ENCODE assay signal across 1 cellular context in genomic region chr11:96330511-96330859, GRCh38.
A peak's percentile ranks its signal among the peaks of the same experiment; 100 is the strongest.
TF ChIP-seq lines count a peak whose summit lies in the region.

No MANE protein-coding gene starts in this region.

TF ChIP-seq in K562, 482 proteins besides CTCF, POLR2A, EP300 and RAD21 (continued from another document and continues in another):
- TF ChIP-seq ZBTB40 (IDR thresholded peaks at IDR 0.05) (no peak), ZBTB40 (CRISPR knock-in tag; IDR thresholded peaks at IDR 0.05) (no peak), GATAD2A (IDR thresholded peaks at IDR 0.05) (0 out of 2 replicates have a peak, but pooled peaks have one; percentile 72), ZNF347 (CRISPR knock-in tag; IDR thresholded peaks at IDR 0.05; ENCODE audit: low read depth) (0 out of 2 replicates have a peak, but pooled peaks have one; percentile 24), MCM2 (IDR thresholded peaks at IDR 0.05; ENCODE audit: low read depth) (no peak), ZNF77 (CRISPR knock-in tag; IDR thresholded peaks at IDR 0.05) (no peak), SP2 (IDR thresholded peaks at IDR 0.05; ENCODE audit: extremely low read depth, low read depth, low read length, poor library complexity, severe bottlenecking) (no peak), ZNF384 (IDR thresholded peaks at IDR 0.05; ENCODE audit: low read depth, low read length) (no peak), ARHGAP35 (IDR thresholded peaks at IDR 0.05; ENCODE audit: partially characterized antibody) (no peak), NCOA6 (IDR thresholded peaks at IDR 0.05) (no peak), ZNF639 (CRISPR knock-in tag; conservative IDR thresholded peaks at IDR 0.05 in 1 of 2, IDR thresholded peaks at IDR 0.05 in 1 of 2) (peak in 1 of 2 experiments; percentile 89; a peak in 2 of 4 replicates), FOXK2 (conservative IDR thresholded peaks at IDR 0.05 in 1 of 2, IDR thresholded peaks at IDR 0.05 in 1 of 2; ENCODE audit: low read depth in 2 of 2) (no peak), CBFB (CRISPR knock-in tag; IDR thresholded peaks at IDR 0.05) (no peak), MYC (IDR thresholded peaks at IDR 0.05; ENCODE audit: low read depth, low read length) (no peak), MYC (CRISPR knock-in tag; IDR thresholded peaks at IDR 0.05; ENCODE audit: borderline replicate concordance, low read depth) (peak; percentile 71; the same call in 1 of the 2 replicates), TOE1 (IDR thresholded peaks at IDR 0.05; ENCODE audit: borderline replicate concordance) (no peak), TOE1 (CRISPR knock-in tag; IDR thresholded peaks at IDR 0.05; ENCODE audit: borderline replicate concordance, low read depth) (no peak), KAT8 (IDR thresholded peaks at IDR 0.05; ENCODE audit: low read depth) (no peak), DACH1 (IDR thresholded peaks at IDR 0.05; ENCODE audit: partially characterized antibody) (no peak), IRF1 (CRISPR knock-in tag; IDR thresholded peaks at IDR 0.05; ENCODE audit: borderline replicate concordance) (no peak), POLR2AphosphoS5 (IDR thresholded peaks at IDR 0.05; ENCODE audit: control insufficient read depth, insufficient read depth, low read depth, low read length) (no peak), EWSR1 (IDR thresholded peaks at IDR 0.05; ENCODE audit: borderline replicate concordance, low read depth, partially characterized antibody) (no peak), IFI16 (CRISPR knock-in tag; IDR thresholded peaks at IDR 0.05) (peak; percentile 68; the same call in 1 of the 2 replicates), ZNF274 (IDR thresholded peaks at IDR 0.05; ENCODE audit: borderline replicate concordance, low read depth, low read length) (no peak), ASH1L (IDR thresholded peaks at IDR 0.05; ENCODE audit: borderline replicate concordance, low read depth, partially characterized antibody) (no peak), ILK (tag; IDR thresholded peaks at IDR 0.05; ENCODE audit: borderline replicate concordance, low read depth) (peak; percentile 78), ZSCAN29 (IDR thresholded peaks at IDR 0.05) (no peak), HSF4 (CRISPR knock-in tag; IDR thresholded peaks at IDR 0.05; ENCODE audit: borderline replicate concordance) (peak; percentile 92), KLF1 (tag; IDR thresholded peaks at IDR 0.05) (no peak), MED1 (CRISPR knock-in tag; IDR thresholded peaks at IDR 0.05; ENCODE audit: borderline replicate concordance) (no peak), NFIC (IDR thresholded peaks at IDR 0.05) (no peak), ZNF197 (CRISPR knock-in tag; IDR thresholded peaks at IDR 0.05; ENCODE audit: low read depth) (peak; percentile 87), HNRNPK (IDR thresholded peaks at IDR 0.05; ENCODE audit: low read depth, low read length, poor library complexity, severe bottlenecking) (no peak), ZNF408 (CRISPR knock-in tag; IDR thresholded peaks at IDR 0.05; ENCODE audit: low read depth) (no peak), NFYB (IDR thresholded peaks at IDR 0.05; ENCODE audit: extremely low read depth, insufficient read length) (no peak), DPF2 (IDR thresholded peaks at IDR 0.05) (no peak), SRSF9 (IDR thresholded peaks at IDR 0.05; ENCODE audit: borderline replicate concordance, low read depth, low read length) (no peak), MTA3 (IDR thresholded peaks at IDR 0.05; ENCODE audit: borderline replicate concordance) (no peak), RREB1 (CRISPR knock-in tag; IDR thresholded peaks at IDR 0.05) (peak; percentile 89; the same call in 1 of the 2 replicates), RBM34 (IDR thresholded peaks at IDR 0.05; ENCODE audit: borderline replicate concordance, insufficient read depth, low read length) (no peak), ZNF232 (CRISPR knock-in tag; IDR thresholded peaks at IDR 0.05) (no peak), THRAP3 (IDR thresholded peaks at IDR 0.05; ENCODE audit: borderline replicate concordance) (no peak), SETDB1 (IDR thresholded peaks at IDR 0.05; ENCODE audit: low read length) (no peak), WHSC1 (IDR thresholded peaks at IDR 0.05; ENCODE audit: low read length) (no peak), JUNB (CRISPR knock-in tag; conservative IDR thresholded peaks at IDR 0.05) (no peak), CBX2 (IDR thresholded peaks at IDR 0.05; ENCODE audit: insufficient read depth, low read length, poor library complexity, severe bottlenecking) (no peak), ZKSCAN8 (CRISPR knock-in tag; IDR thresholded peaks at IDR 0.05) (peak; percentile 82; the same call in 1 of the 2 replicates), ZC3H4 (CRISPR knock-in tag; IDR thresholded peaks at IDR 0.05; ENCODE audit: borderline replicate concordance) (no peak)
- TF ChIP-seq, protein P1, sequence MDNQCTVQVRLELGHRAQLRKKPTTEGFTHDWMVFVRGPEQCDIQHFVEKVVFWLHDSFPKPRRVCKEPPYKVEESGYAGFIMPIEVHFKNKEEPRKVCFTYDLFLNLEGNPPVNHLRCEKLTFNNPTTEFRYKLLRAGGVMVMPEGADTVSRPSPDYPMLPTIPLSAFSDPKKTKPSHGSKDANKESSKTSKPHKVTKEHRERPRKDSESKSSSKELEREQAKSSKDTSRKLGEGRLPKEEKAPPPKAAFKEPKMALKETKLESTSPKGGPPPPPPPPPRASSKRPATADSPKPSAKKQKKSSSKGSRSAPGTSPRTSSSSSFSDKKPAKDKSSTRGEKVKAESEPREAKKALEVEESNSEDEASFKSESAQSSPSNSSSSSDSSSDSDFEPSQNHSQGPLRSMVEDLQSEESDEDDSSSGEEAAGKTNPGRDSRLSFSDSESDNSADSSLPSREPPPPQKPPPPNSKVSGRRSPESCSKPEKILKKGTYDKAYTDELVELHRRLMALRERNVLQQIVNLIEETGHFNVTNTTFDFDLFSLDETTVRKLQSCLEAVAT (IDR thresholded peaks at IDR 0.05), result no peak
- TF ChIP-seq, protein P2, sequence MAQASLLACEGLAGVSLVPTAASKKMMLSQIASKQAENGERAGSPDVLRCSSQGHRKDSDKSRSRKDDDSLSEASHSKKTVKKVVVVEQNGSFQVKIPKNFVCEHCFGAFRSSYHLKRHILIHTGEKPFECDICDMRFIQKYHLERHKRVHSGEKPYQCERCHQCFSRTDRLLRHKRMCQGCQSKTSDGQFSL (CRISPR knock-in tag; IDR thresholded peaks at IDR 0.05), result no peak
- TF ChIP-seq, protein P2 (tag; IDR thresholded peaks at IDR 0.05), result peak in 1 of 2 experiments; percentile 94; a peak in 2 of 4 replicates
